ENCODE assay signal across 22 cellular contexts in genomic region chr10:114359041-114359952, GRCh38. TPM values are rescaled to one million over a fixed set of nuclear protein-coding genes. Genes with fewer than 3 reads are reported as not detected.
DNase-seq lines count a peak whose midpoint lies in the region; ATAC-seq, FAIRE-seq and TF ChIP-seq lines count a peak whose summit lies in the region.
"Had no signal": no experiment of that assay in that cellular context is flagged by ENCODE, and none has a peak within 500 bp of the region (broad histone marks: within the 10 kb centered on the region; RNA-seq: fewer than 3 reads in every experiment).

No MANE protein-coding gene starts in this region.

- peak overlapping the region; percentile 19 for H3K27ac Mint-ChIP-seq in nephron progenitor cell
- H3K27ac Mint-ChIP-seq: activated naive CD8-positive, alpha-beta T cell treated with anti-CD3 and anti-CD28 coated beads, Interleukin-2, amount 10 ng/mL, durations not matched to agents 7 days and 5 days; activated T-helper 2 cell treated with anti-CD3 and anti-CD28 coated beads, Interferon-gamma antibody, Interleukin-2, Interleukin-4, amounts not matched to agents 10 μg/mL and 5 μg/mL and 100 μg/mL, durations not matched to agents 14 hours and 24 hours and 36 hours; progenitor cell of endocrine pancreas; T-helper 2 cell treated with Interferon-gamma antibody and Interleukin-4, amounts not matched to agents 5 μg/mL and 100 μg/mL, for 36 hours had no signal

- H3K9me3 Mint-ChIP-seq in nephron progenitor cell, result peaks cover 4% of the 10 kb centered on the region
- H3K9me3 Mint-ChIP-seq: activated naive CD8-positive, alpha-beta T cell treated with anti-CD3 and anti-CD28 coated beads, Interleukin-2, amount 10 ng/mL, durations not matched to agents 7 days and 5 days; activated T-helper 2 cell treated with anti-CD3 and anti-CD28 coated beads, Interferon-gamma antibody, Interleukin-2, Interleukin-4, amounts not matched to agents 10 μg/mL and 5 μg/mL and 100 μg/mL, durations not matched to agents 14 hours and 24 hours and 36 hours; T-helper 2 cell treated with Interferon-gamma antibody and Interleukin-4, amounts not matched to agents 5 μg/mL and 100 μg/mL, for 36 hours had no signal

- TF ChIP-seq POLR2A in GM12892 (IDR thresholded peaks at IDR 0.05; ENCODE audit: low read depth, low read length), result no peak

- TF ChIP-seq CTCF in nephron progenitor cell (IDR thresholded peaks at IDR 0.05), result no peak

- DNase-seq in H4 (ENCODE audit: low spot score) (peak; percentile 33), RPMI7951 (ENCODE audit: low read depth) (peak; percentile 16), nephron progenitor cell (no peak), DMS53 treated with DMSO at 0.1 percent for 48 hours (lab: John Stamatoyannopoulos, UW; ENCODE audit: unreplicated experiment) (no peak), GM12892 (ENCODE audit: insufficient read length) (no peak)
- DNase-seq: activated CD8-positive, alpha-beta memory T cell treated with anti-CD3 and anti-CD28 coated beads, Interleukin-2, amount 50 U/mL, for 48 hours; activated naive CD8-positive, alpha-beta T cell treated with anti-CD3 and anti-CD28 coated beads, Interleukin-2, amount 10 ng/mL, durations not matched to agents 7 days and 5 days; body of pancreas; colonic mucosa; heart left ventricle; left ventricle myocardium superior; MM.1S; NCI-H1436 treated with DMSO at 0.1 percent for 48 hours; NCI-H2171 treated with DMSO at 0.1 percent for 48 hours; NCI-H526 treated with DMSO at 0.1 percent for 48 hours; WERI-Rb-1 had no signal

- H3K27me3 Mint-ChIP-seq in nephron progenitor cell (ENCODE audit: low read depth, poor library complexity), result no peaks in the 10 kb centered on the region

- no peak for FAIRE-seq in GM12892 (lab: Jason Lieb, UNC)

- H3K4me1 Mint-ChIP-seq in nephron progenitor cell, result peaks cover 40% of the 10 kb centered on the region

- H3K4me3 Mint-ChIP-seq in nephron progenitor cell, result no peak overlapping the region
- H3K4me3 Mint-ChIP-seq: activated naive CD8-positive, alpha-beta T cell treated with anti-CD3 and anti-CD28 coated beads, Interleukin-2, amount 10 ng/mL, durations not matched to agents 7 days and 5 days; T-helper 2 cell treated with Interferon-gamma antibody and Interleukin-4, amounts not matched to agents 5 μg/mL and 100 μg/mL, for 36 hours had no signal

- H3K36me3 Mint-ChIP-seq in nephron progenitor cell (ENCODE audit: low read depth), result peaks cover 11% of the 10 kb centered on the region
- H3K36me3 Mint-ChIP-seq: activated naive CD8-positive, alpha-beta T cell treated with anti-CD3 and anti-CD28 coated beads, Interleukin-2, amount 10 ng/mL, durations not matched to agents 7 days and 5 days had no signal

- ATAC-seq in esophagus mucosa, result peak; percentile 76
- ATAC-seq in GM21423 (IDR thresholded peaks at IDR 0.05; ENCODE audit: unreplicated experiment), result no peak
- ATAC-seq in HG03439 (IDR thresholded peaks at IDR 0.05; ENCODE audit: unreplicated experiment), result no peak
- ATAC-seq: body of pancreas, heart left ventricle, left ventricle myocardium superior had no signal

RNA-seq across cellular contexts. Expression of gene AFAP1L2, which starts 45.0 kb away (rescaled TPM):
- total RNA-seq in H4 (2014; rRNA removed; shearing (Covaris generic)), result 0.70 and 1.3 TPM in 2 replicates
- 1.7 and 2.0 TPM in 2 replicates for total RNA-seq in RPMI7951 (2014; rRNA removed; shearing (Covaris generic))
- total RNA-seq in esophagus mucosa, result 22.8 TPM
- polyA plus RNA-seq in GM12892 (2012; ENCODE audit: missing spikeins), result 4.2 TPM

Comparison
In these comparisons a context has a peak if more than half of its experiments do, and no peak if none do; other contexts are left out.
1. DNase-seq: peak in H4 (single experiment) and RPMI7951 (single experiment); none in nephron progenitor cell (single experiment), DMS53 treated with DMSO at 0.1 percent for 48 hours (single experiment) and GM12892 (single experiment).